Comparison of ENCODE assay signal across 9 cellular contexts in the genomic region with DNA sequence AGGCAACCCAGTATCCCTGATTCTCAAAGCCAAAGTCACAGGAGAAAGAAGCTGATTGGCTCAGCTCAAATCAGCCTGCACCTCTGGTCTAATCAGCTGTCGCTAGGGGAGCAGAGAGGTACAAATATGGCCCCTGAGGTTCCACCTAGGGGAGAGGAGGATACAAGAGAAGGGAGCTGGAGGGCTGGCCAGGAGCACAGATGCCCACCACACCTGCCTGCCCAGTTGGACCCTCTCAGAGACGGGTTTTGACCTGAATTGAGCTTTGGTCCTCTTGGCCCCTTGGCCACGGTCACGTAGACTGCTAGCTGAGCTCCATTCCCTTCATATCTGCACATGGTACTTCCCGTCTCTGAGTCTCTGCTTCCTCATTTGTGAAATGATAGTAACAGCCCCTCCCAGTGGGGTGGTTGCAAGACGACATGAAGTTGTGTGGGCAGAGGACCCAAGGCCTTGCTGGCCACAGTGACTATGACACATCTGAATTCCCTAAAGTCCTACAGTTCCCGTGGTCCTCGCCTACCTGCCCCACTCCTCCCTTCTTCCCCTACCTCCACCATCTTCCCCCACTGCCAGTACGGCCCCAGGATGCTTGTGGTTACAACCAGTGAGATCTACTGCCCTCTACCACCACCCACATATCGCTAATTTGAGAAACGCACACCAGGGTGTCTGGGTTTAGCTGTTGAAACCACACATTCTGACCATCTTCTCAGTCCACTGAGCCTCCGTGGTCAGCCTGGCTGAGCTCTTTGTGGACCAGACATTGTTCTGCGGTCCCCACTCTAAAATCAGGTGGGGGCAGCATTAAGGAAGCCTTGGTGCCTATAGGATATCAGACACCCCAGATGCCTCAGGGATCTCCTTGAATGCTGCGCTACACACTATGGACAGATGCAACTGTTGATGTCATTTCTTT.
DNase-seq lines count a peak whose midpoint lies in the region; ATAC-seq lines count a peak whose summit lies in the region.
"Had no signal": no experiment of that assay in that cellular context is flagged by ENCODE, and none has a peak within 500 bp of the region (broad histone marks: within the 10 kb centered on the region; RNA-seq: fewer than 3 reads in every experiment).

No MANE protein-coding gene starts in this region.

- peak; percentile 21 to 26 for DNase-seq in activated T-cell treated with anti-CD3 and anti-CD28 coated beads, Interleukin-2, amount 50 U/mL, for 48 hours
- DNase-seq in activated T-cell treated with anti-CD3 and anti-CD28 coated beads, Interleukin-2, amount 50 U/mL, for 1 hour = no peak
- DNase-seq in UCSD-AML1 (lab: John Stamatoyannopoulos, UW; ENCODE audit: unreplicated experiment) (peak; percentile 77), mesenteric fat pad (ENCODE audit: low spot score) (no peak), SW480 (ENCODE audit: low spot score) (no peak)

- peak; percentile 36 for ATAC-seq in HG03060 (IDR thresholded peaks at IDR 0.05; ENCODE audit: low read depth, unreplicated experiment)
- no peak for ATAC-seq in HG03469 (IDR thresholded peaks at IDR 0.05; ENCODE audit: unreplicated experiment)

- H3K27ac ChIP-seq in skin epidermis = peak overlapping the region in 12 of 21 experiments; percentile 17 to 72 (median 41)
- H3K27ac ChIP-seq: VCaP had no signal

- H3K4me3 ChIP-seq in skin epidermis = no peak overlapping the region

Comparison
In these comparisons a context has a peak if more than half of its experiments do, and no peak if none do; other contexts are left out.
1. DNase-seq: peak in activated T-cell treated with anti-CD3 and anti-CD28 coated beads, Interleukin-2, amount 50 U/mL, for 48 hours (2 of 2) and UCSD-AML1 (single experiment); none in activated T-cell treated with anti-CD3 and anti-CD28 coated beads, Interleukin-2, amount 50 U/mL, for 1 hour (single experiment), mesenteric fat pad (single experiment) and SW480 (single experiment).